In the genomic region with DNA sequence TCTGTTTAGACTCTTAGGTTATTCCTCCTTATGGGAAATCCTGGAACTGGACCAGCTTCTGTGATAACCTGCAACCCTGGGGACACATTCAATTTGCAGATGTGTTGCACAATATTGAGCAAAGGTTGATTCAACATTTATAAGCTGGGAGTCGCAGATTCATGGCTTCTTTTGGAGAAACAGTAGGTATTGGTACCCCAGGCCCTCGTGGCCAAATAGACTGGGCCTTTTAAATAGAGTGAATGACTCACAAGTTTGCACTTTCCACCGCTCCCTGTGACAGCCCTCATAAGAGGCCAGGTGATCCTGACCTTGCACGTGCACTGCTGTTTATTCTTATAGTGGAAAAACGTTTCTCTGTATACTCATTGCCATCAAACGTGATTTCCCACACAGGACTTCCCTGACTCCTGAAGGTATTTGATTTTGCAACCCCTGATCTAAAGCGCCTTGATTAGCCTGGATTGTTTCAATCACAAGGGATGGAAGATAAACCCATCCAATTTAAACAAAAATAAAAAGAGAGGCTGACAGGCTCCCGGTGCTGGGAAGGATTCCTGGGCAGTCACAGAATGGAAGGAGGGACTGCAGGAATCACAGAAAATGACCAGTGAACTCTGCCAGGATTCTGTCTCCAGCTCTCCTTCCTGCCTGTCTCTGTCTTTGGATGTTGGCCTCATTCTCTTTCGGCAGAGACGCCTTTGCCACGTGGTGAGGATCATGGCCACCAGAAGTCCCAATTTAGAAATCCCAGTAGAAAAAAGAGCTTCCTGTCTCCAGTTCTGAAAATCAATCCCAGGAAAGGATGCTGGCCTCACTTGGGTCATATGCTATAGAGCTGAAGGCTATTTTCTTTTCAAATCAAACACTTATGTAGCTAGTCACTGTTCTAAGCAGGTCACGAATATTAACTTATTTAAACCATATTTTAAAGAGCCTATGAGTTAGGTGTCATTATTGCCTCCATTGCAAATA, we compare ENCODE assay signal across 11 cellular contexts.
DNase-seq lines count a peak whose midpoint lies in the region; ATAC-seq, FAIRE-seq and TF ChIP-seq lines count a peak whose summit lies in the region.
"Had no signal": no experiment of that assay in that cellular context is flagged by ENCODE, and none has a peak within 500 bp of the region (broad histone marks: within the 10 kb centered on the region; RNA-seq: fewer than 3 reads in every experiment).

No MANE protein-coding gene starts in this region.

- no peaks in the 10 kb centered on the region for H3K9me3 ChIP-seq in astrocyte (ENCODE audit: insufficient read depth, low read depth, low read length)

- no peak for FAIRE-seq in astrocyte (lab: Jason Lieb, UNC)

- H3K4me1 ChIP-seq in astrocyte (ENCODE audit: insufficient read depth, low read length) (peaks cover 18% of the 10 kb centered on the region), rectal smooth muscle tissue (ENCODE audit: control insufficient read depth, insufficient read depth, low read length) (peaks cover 2% of the 10 kb centered on the region)

- peaks cover 10% of the 10 kb centered on the region for H3K4me1 Mint-ChIP-seq in astrocyte (ENCODE audit: low read depth, unreplicated experiment)
- peaks cover 55% of the 10 kb centered on the region for H3K4me1 Mint-ChIP-seq in activated CD4-positive, alpha-beta T cell treated with anti-CD3 and anti-CD28 coated beads for 36 hours

- no peak overlapping the region for H3K4me3 Mint-ChIP-seq in astrocyte (ENCODE audit: unreplicated experiment)
- no peak overlapping the region for H3K4me3 Mint-ChIP-seq in activated CD4-positive, alpha-beta T cell treated with anti-CD3 and anti-CD28 coated beads for 36 hours
- H3K4me3 Mint-ChIP-seq: activated naive CD8-positive, alpha-beta T cell had no signal

- intact Hi-C loops in left cardiac atrium (cut with DNase I): no loop called here
- intact Hi-C loops in posterior cingulate gyrus (cut with DNase I): no loop called here
- intact Hi-C loops in activated CD4-positive, alpha-beta T cell treated with anti-CD3 and anti-CD28 coated beads for 36 hours (cut with DNase I, micrococcal nuclease): no loop called here

- no peak overlapping the region for H3K4me2 ChIP-seq in astrocyte (ENCODE audit: low read length)
- H3K4me2 ChIP-seq: BLaER1 treated with 17β-estradiol and CSF1 and Interleukin-3, amounts not matched to agents 10 nM and 100 nM had no signal

- no peak overlapping the region for H3K27ac Mint-ChIP-seq in astrocyte (ENCODE audit: unreplicated experiment)
- H3K27ac Mint-ChIP-seq in activated CD4-positive, alpha-beta T cell treated with anti-CD3 and anti-CD28 coated beads for 36 hours: no peak overlapping the region

- H3K79me2 ChIP-seq in astrocyte (ENCODE audit: insufficient read depth, low read length): no peaks in the 10 kb centered on the region

- H3K27ac ChIP-seq in astrocyte (ENCODE audit: low read depth, low read length) (no peak overlapping the region), rectal smooth muscle tissue (ENCODE audit: low read depth, low read length) (peak overlapping the region; percentile 43)
- H3K27ac ChIP-seq: BLaER1 treated with 17β-estradiol and CSF1 and Interleukin-3, amounts not matched to agents 10 nM and 100 nM had no signal

- no peak for TF ChIP-seq CTCF in astrocyte (IDR thresholded peaks at IDR 0.05; ENCODE audit: insufficient read depth, low read depth, low read length)

- no peak overlapping the region for H3K9ac ChIP-seq in astrocyte (ENCODE audit: low read length)
- no peak overlapping the region for H3K9ac ChIP-seq in rectal smooth muscle tissue (ENCODE audit: low read length)
- H3K9ac ChIP-seq: BLaER1 treated with 17β-estradiol and CSF1 and Interleukin-3, amounts not matched to agents 10 nM and 100 nM had no signal

- no peaks in the 10 kb centered on the region for H3K36me3 Mint-ChIP-seq in astrocyte (ENCODE audit: low read depth, unreplicated experiment)
- H3K36me3 Mint-ChIP-seq in activated CD4-positive, alpha-beta T cell treated with anti-CD3 and anti-CD28 coated beads for 36 hours (ENCODE audit: low read depth): peaks cover 56% of the 10 kb centered on the region

- H3K4me3 ChIP-seq in astrocyte (ENCODE audit: insufficient read depth, low read depth, low read length): no peak overlapping the region
- no peak overlapping the region for H3K4me3 ChIP-seq in rectal smooth muscle tissue (ENCODE audit: low read length)
- H3K4me3 ChIP-seq: BLaER1 treated with 17β-estradiol and CSF1 and Interleukin-3, amounts not matched to agents 10 nM and 100 nM had no signal

- ATAC-seq in left cardiac atrium: peak; percentile 65 to 67
- ATAC-seq in activated CD4-positive, alpha-beta T cell treated with anti-CD3 and anti-CD28 coated beads for 36 hours: no peak

- no peaks in the 10 kb centered on the region for H4K20me1 ChIP-seq in astrocyte (ENCODE audit: insufficient read depth, low read length)
- H4K20me1 ChIP-seq: BLaER1 treated with 17β-estradiol and CSF1 and Interleukin-3, amounts not matched to agents 10 nM and 100 nM had no signal

- peak; percentile 62 for DNase-seq in DMS53 treated with DMSO at 0.1 percent for 48 hours (lab: John Stamatoyannopoulos, UW; ENCODE audit: unreplicated experiment)
- peak; percentile 55 for DNase-seq in astrocyte (ENCODE audit: low read depth)
- no peak for DNase-seq in left cardiac atrium
- DNase-seq in NCI-H2081 (lab: John Stamatoyannopoulos, UW): no peak
- DNase-seq in posterior cingulate gyrus: no peak
- no peak for DNase-seq in activated CD4-positive, alpha-beta T cell treated with anti-CD3 and anti-CD28 coated beads, Interleukin-2, amount 50 U/mL, for 4 hours
- DNase-seq in activated CD4-positive, alpha-beta T cell treated with anti-CD3 and anti-CD28 coated beads for 36 hours: no peak
- DNase-seq: NCI-H187 had no signal

- CTCF ChIA-PET in activated CD4-positive, alpha-beta T cell treated with anti-CD3 and anti-CD28 coated beads for 36 hours (lab: Charles Lee): interaction anchor here (1.0 to 3.1 kb wide), 5 partner anchors 19 to 155 kb away, joined by 3 to 8 read pairs (median 4); no protein-coding TSS in a partner anchor

- peaks cover 14% of the 10 kb centered on the region for H3K9me3 Mint-ChIP-seq in astrocyte (ENCODE audit: unreplicated experiment)
- H3K9me3 Mint-ChIP-seq in activated CD4-positive, alpha-beta T cell treated with anti-CD3 and anti-CD28 coated beads for 36 hours (ENCODE audit: low read depth): peaks cover 17% of the 10 kb centered on the region

- H3K27me3 Mint-ChIP-seq in astrocyte (ENCODE audit: low read depth, unreplicated experiment): peaks cover 20% of the 10 kb centered on the region
- no peaks in the 10 kb centered on the region for H3K27me3 Mint-ChIP-seq in activated CD4-positive, alpha-beta T cell treated with anti-CD3 and anti-CD28 coated beads for 36 hours
- H3K27me3 Mint-ChIP-seq: activated naive CD8-positive, alpha-beta T cell had no signal

- H3K36me3 ChIP-seq in astrocyte (ENCODE audit: insufficient read depth, low read length) (no peaks in the 10 kb centered on the region), rectal smooth muscle tissue (ENCODE audit: control insufficient read depth, insufficient read depth, low read length) (no peaks in the 10 kb centered on the region)

- POLR2A ChIA-PET in activated CD4-positive, alpha-beta T cell treated with anti-CD3 and anti-CD28 coated beads for 36 hours (lab: Charles Lee): no interaction called here

- H3K27me3 ChIP-seq in astrocyte (ENCODE audit: insufficient read depth, low read length) (no peaks in the 10 kb centered on the region), rectal smooth muscle tissue (ENCODE audit: control insufficient read depth, insufficient read depth, low read length) (no peaks in the 10 kb centered on the region)
- H3K27me3 ChIP-seq: BLaER1 treated with 17β-estradiol and CSF1 and Interleukin-3, amounts not matched to agents 10 nM and 100 nM had no signal

- H2AFZ ChIP-seq in astrocyte (ENCODE audit: low read depth, low read length): peak overlapping the region; percentile 7

Comparison
In these comparisons a context has a peak if more than half of its experiments do, and no peak if none do; other contexts are left out.
1. DNase-seq: peak in DMS53 treated with DMSO at 0.1 percent for 48 hours (single experiment) and astrocyte (single experiment); none in left cardiac atrium (single experiment), NCI-H2081 (0 of 2), posterior cingulate gyrus (0 of 10), activated CD4-positive, alpha-beta T cell treated with anti-CD3 and anti-CD28 coated beads, Interleukin-2, amount 50 U/mL, for 4 hours (0 of 2) and activated CD4-positive, alpha-beta T cell treated with anti-CD3 and anti-CD28 coated beads for 36 hours (single experiment).